ENCODE assay signal across 15 cellular contexts in genomic region chr3:137768021-137768360, GRCh38. TPM values are rescaled to one million over a fixed set of nuclear protein-coding genes. Genes with fewer than 3 reads are reported as not detected.
DNase-seq lines count a peak whose midpoint lies in the region; ATAC-seq, FAIRE-seq and TF ChIP-seq lines count a peak whose summit lies in the region.
"Had no signal": no experiment of that assay in that cellular context is flagged by ENCODE, and none has a peak within 500 bp of the region (broad histone marks: within the 10 kb centered on the region; RNA-seq: fewer than 3 reads in every experiment).

No MANE protein-coding gene starts in this region.

- H3K36me3 ChIP-seq in MG63 (no peaks in the 10 kb centered on the region), pancreas (no peaks in the 10 kb centered on the region)
- H3K36me3 ChIP-seq: cardiac muscle cell, Peyer's patch had no signal

- TF ChIP-seq CTCF in fibroblast of pulmonary artery (IDR thresholded peaks at IDR 0.05; ENCODE audit: low read length, missing control alignments) (no peak), pancreas (IDR thresholded peaks at IDR 0.05) (no peak)

- no peak for FAIRE-seq in pancreas (lab: Jason Lieb, UNC)
- FAIRE-seq: GM18507 had no signal

- peaks cover 10 to 18% (median 14%) of the 10 kb centered on the region in 3 donors for H3K4me1 ChIP-seq in pancreas

- DNase-seq in AG08396 (ENCODE audit: low spot score) = peak; percentile 9
- DNase-seq in MG63 = no peak
- no peak for DNase-seq in fibroblast of pulmonary artery (ENCODE audit: low read depth)
- peak in 1 of 6 donors; percentile 53 for DNase-seq in pancreas
- no peak for DNase-seq in hypothalamus (lab: John Stamatoyannopoulos, UW)
- DNase-seq in LoVo (ENCODE audit: low spot score) = no peak
- DNase-seq: CD8-positive, alpha-beta memory T cell; GOT3; NCI-H1436 treated with DMSO at 0.1 percent for 48 hours; Peyer's patch; stimulated activated naive CD4-positive, alpha-beta T cell treated with Interleukin-2 at 50 U/mL for 16 hours had no signal

- H3K27me3 ChIP-seq in MG63 (peaks cover 100% of the 10 kb centered on the region), pancreas (peaks cover 2 to 78% (median 27%) of the 10 kb centered on the region in 4 donors)

- TF ChIP-seq POLR2A in GM18505 (IDR thresholded peaks at IDR 0.05; ENCODE audit: borderline replicate concordance, extremely low read depth, insufficient read depth, insufficient read length) = no peak

- intact Hi-C loops in pancreas (cut with DNase I) = no loop called here

- WGBS in pancreas, 2 donors = 2 to 6% methylated on average over 17 of the region's 17 CpGs

- H3K9me3 ChIP-seq in MG63 (no peaks in the 10 kb centered on the region), pancreas (no peaks in the 10 kb centered on the region)
- H3K9me3 ChIP-seq: Peyer's patch had no signal

- H3K4me3 ChIP-seq in MG63 (peak overlapping the region; percentile 22), fibroblast of pulmonary artery (replicated peaks; ENCODE audit: low read depth, low read length) (peak overlapping the region; percentile 37), pancreas (peak overlapping the region in 3 of 4 donors; percentile 7 to 36 (median 18))
- H3K4me3 ChIP-seq: cardiac muscle cell had no signal

- H3K27ac ChIP-seq in pancreas = no peak overlapping the region
- H3K27ac ChIP-seq: cardiac muscle cell, Peyer's patch had no signal

- ATAC-seq in pancreas = no peak
- ATAC-seq in GM18505 (IDR thresholded peaks at IDR 0.05; ENCODE audit: unreplicated experiment) = no peak
- ATAC-seq in GM21381 (IDR thresholded peaks at IDR 0.05; ENCODE audit: unreplicated experiment) = no peak

RNA-seq across cellular contexts. Expression of gene SOX14, which starts 3.9 kb away (rescaled TPM):
- total RNA-seq in MG63 (2014; rRNA removed; shearing (Covaris generic); ENCODE audit: low replicate concordance) = not detected in 2 replicates
- not detected for total RNA-seq in pancreas
- not detected for polyA plus RNA-seq in pancreas
- total RNA-seq: cardiac muscle cell; CD8-positive, alpha-beta memory T cell; Peyer's patch had no signal
- polyA plus RNA-seq: cardiac muscle cell; CD8-positive, alpha-beta memory T cell had no signal
